In the genomic region with DNA sequence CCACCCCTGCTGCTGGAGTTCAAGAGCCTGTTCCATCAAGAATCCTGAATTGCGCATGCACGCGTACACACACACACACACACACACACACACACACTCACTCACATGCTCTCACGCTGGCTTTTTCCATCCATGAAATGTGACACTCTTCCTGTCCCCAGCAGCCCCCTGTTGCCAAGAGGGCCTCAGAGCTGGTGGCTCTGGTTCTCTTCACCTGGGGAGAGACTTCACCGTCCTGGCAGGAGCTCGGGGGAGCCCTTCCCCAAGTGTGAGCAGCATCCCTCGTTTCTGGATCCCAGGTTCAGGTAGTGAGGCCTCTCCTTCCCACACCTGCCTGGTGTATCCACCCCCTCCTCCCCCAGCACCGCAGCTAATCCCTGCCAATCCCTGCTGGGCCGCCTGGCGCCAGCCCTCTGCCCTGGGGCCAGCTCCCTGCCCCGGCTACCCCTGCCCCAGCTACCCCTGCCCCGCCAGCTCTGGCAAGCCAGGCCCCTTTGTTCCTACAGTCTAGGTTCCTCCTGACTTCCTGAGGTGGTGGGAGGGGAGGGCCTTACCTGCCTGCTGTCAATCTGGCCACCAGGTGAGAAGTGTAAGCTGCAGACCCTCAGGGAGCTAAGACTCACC, we compare ENCODE assay signal across 12 cellular contexts. TPM values are rescaled to one million over a fixed set of nuclear protein-coding genes. Genes with fewer than 3 reads are reported as not detected.
DNase-seq lines count a peak whose midpoint lies in the region; ATAC-seq, FAIRE-seq and TF ChIP-seq lines count a peak whose summit lies in the region.
"Had no signal": no experiment of that assay in that cellular context is flagged by ENCODE, and none has a peak within 500 bp of the region (broad histone marks: within the 10 kb centered on the region; RNA-seq: fewer than 3 reads in every experiment).

No MANE protein-coding gene starts in this region.

- DNase-seq in HCT116 (ENCODE audit: low read depth, low spot score), result no peak
- DNase-seq in NCI-H2081 (lab: John Stamatoyannopoulos, UW), result peak; percentile 72 to 88
- peak; percentile 53 for DNase-seq in neural progenitor cell (ENCODE audit: low spot score)
- DNase-seq in effector memory CD4-positive, alpha-beta T cell, result no peak
- no peak for DNase-seq in D721Med (ENCODE audit: insufficient read length, low spot score)
- no peak for DNase-seq in activated effector memory CD4-positive, alpha-beta T cell treated with anti-CD3 and anti-CD28 coated beads, Interleukin-2, amount 50 U/mL, for 16 hours
- DNase-seq in superior temporal gyrus (ENCODE audit: extremely low spot score), result no peak
- DNase-seq: amniotic stem cell; CD4-positive, CD25-positive, alpha-beta regulatory T cell; T-helper 9 cell had no signal

- no peaks in the 10 kb centered on the region for H3K27me3 ChIP-seq in HCT116 (ENCODE audit: insufficient read depth, low read length)
- no peaks in the 10 kb centered on the region for H3K27me3 ChIP-seq in neural progenitor cell
- no peaks in the 10 kb centered on the region for H3K27me3 ChIP-seq in effector memory CD4-positive, alpha-beta T cell (replicated peaks; ENCODE audit: control insufficient read depth, insufficient read depth, low read length, poor library complexity, severe bottlenecking)

- peak overlapping the region; percentile 94 for H3K27ac Mint-ChIP-seq in neural progenitor cell
- H3K27ac Mint-ChIP-seq: CD4-positive, CD25-positive, alpha-beta regulatory T cell; stimulated activated naive CD8-positive, alpha-beta T cell treated with anti-CD3 and anti-CD28 coated beads, Interleukin-15, Interleukin-2, amounts not matched to agents 100 ng/mL and 50 ng/mL, for 24 hours had no signal

- H3K9ac ChIP-seq in HCT116 (ENCODE audit: low read length), result no peak overlapping the region
- H3K9ac ChIP-seq in neural progenitor cell, result no peak overlapping the region

- H3K36me3 Mint-ChIP-seq in neural progenitor cell, result peaks cover 15% of the 10 kb centered on the region
- H3K36me3 Mint-ChIP-seq: CD4-positive, CD25-positive, alpha-beta regulatory T cell had no signal

- H3K27me3 Mint-ChIP-seq in neural progenitor cell (ENCODE audit: insufficient read depth, low read depth), result peaks cover 9% of the 10 kb centered on the region
- H3K27me3 Mint-ChIP-seq: CD4-positive, CD25-positive, alpha-beta regulatory T cell; stimulated activated naive CD8-positive, alpha-beta T cell treated with anti-CD3 and anti-CD28 coated beads, Interleukin-15, Interleukin-2, amounts not matched to agents 100 ng/mL and 50 ng/mL, for 24 hours had no signal

- no peak for TF ChIP-seq RAD21 in HCT116 (IDR thresholded peaks at IDR 0.05; ENCODE audit: low read depth)

- H3K4me1 ChIP-seq in HCT116 (ENCODE audit: control insufficient read depth in 1 of 2, insufficient read depth in 2 of 2, low read length in 2 of 2), result peaks cover 39 to 46% of the 10 kb centered on the region in 2 experiments
- peaks cover 5% of the 10 kb centered on the region for H3K4me1 ChIP-seq in neural progenitor cell
- no peaks in the 10 kb centered on the region for H3K4me1 ChIP-seq in effector memory CD4-positive, alpha-beta T cell (ENCODE audit: control insufficient read depth, insufficient read depth, low read length, poor library complexity, severe bottlenecking)

- no peaks in the 10 kb centered on the region for H4K20me1 ChIP-seq in HCT116 (ENCODE audit: insufficient read depth)
- no peaks in the 10 kb centered on the region for H4K20me1 ChIP-seq in neural progenitor cell (ENCODE audit: low read depth)

- RAD21 ChIA-PET in HCT116 (lab: Charles Lee; ENCODE audit: low non-redundant PET in 1 of 2, low total read pairs in 2 of 2, uncharacterized antibody in 2 of 2, unreplicated experiment in 2 of 2), result no interaction called here

- CTCF ChIA-PET in HCT116 (lab: Charles Lee), result no interaction called here

- H2AFZ ChIP-seq in HCT116 (ENCODE audit: low read depth, low read length, poor library complexity, severe bottlenecking) (no peak overlapping the region), neural progenitor cell (replicated peaks) (no peak overlapping the region)

- intact Hi-C loops in HCT116 (cut with micrococcal nuclease), result no loop called here

- H3K9me3 ChIP-seq in HCT116 (ENCODE audit: control insufficient read depth in 1 of 2, insufficient read depth in 1 of 2, low read depth in 1 of 2, low read length in 2 of 2) (no peaks in the 10 kb centered on the region), neural progenitor cell (ENCODE audit: low read depth) (no peaks in the 10 kb centered on the region)
- H3K9me3 ChIP-seq in effector memory CD4-positive, alpha-beta T cell (ENCODE audit: control insufficient read depth, low read length), result no peaks in the 10 kb centered on the region

- FAIRE-seq in D721Med (lab: Jason Lieb, UNC), result no peak

- H3K4me1 Mint-ChIP-seq in neural progenitor cell, result peaks cover 32% of the 10 kb centered on the region
- H3K4me1 Mint-ChIP-seq: CD4-positive, CD25-positive, alpha-beta regulatory T cell had no signal

- peak overlapping the region; percentile 71 for H3K4me3 Mint-ChIP-seq in neural progenitor cell
- H3K4me3 Mint-ChIP-seq: CD4-positive, CD25-positive, alpha-beta regulatory T cell; stimulated activated naive CD8-positive, alpha-beta T cell treated with anti-CD3 and anti-CD28 coated beads, Interleukin-15, Interleukin-2, amounts not matched to agents 100 ng/mL and 50 ng/mL, for 24 hours had no signal

- H3K9me2 ChIP-seq in HCT116 (ENCODE audit: insufficient read depth), result no peaks in the 10 kb centered on the region

- peaks cover 23% of the 10 kb centered on the region for H3K79me2 ChIP-seq in HCT116 (ENCODE audit: insufficient read depth, low read length)
- H3K79me2 ChIP-seq in neural progenitor cell (ENCODE audit: low read depth), result no peaks in the 10 kb centered on the region

- H3K27ac ChIP-seq in HCT116 (ENCODE audit: low read depth, low read length) (peak overlapping the region; percentile 31), neural progenitor cell (no peak overlapping the region)
- no peak overlapping the region for H3K27ac ChIP-seq in effector memory CD4-positive, alpha-beta T cell (ENCODE audit: insufficient read depth, low read length, poor library complexity, severe bottlenecking)

- TF ChIP-seq POLR2A in HCT116 (IDR thresholded peaks at IDR 0.05; ENCODE audit: borderline replicate concordance, extremely low read depth, insufficient read depth, insufficient read length), result no peak

- POLR2A ChIA-PET in HCT116 (lab: Charles Lee), result no interaction called here

- H3K4me2 ChIP-seq in HCT116 (ENCODE audit: low read length) (no peak overlapping the region), neural progenitor cell (peak overlapping the region; percentile 49)

- no peak for TF ChIP-seq CTCF in HCT116 (IDR thresholded peaks at IDR 0.05 in 2 of 3, conservative IDR thresholded peaks at IDR 0.05 in 1 of 3; ENCODE audit: borderline replicate concordance in 1 of 3, insufficient read depth in 1 of 3, low read depth in 2 of 3, low read length in 2 of 3)
- no peak for TF ChIP-seq CTCF in neural progenitor cell (IDR thresholded peaks at IDR 0.05)
- TF ChIP-seq CTCF in D721Med (IDR thresholded peaks at IDR 0.05; ENCODE audit: insufficient read depth, missing control alignments), result no peak

- BruUV-seq in HCT116 (replicated peaks; lab: Mats Ljungman, UMichigan), result no TSS peak

- peaks cover 8% of the 10 kb centered on the region for H3F3A ChIP-seq in neural progenitor cell (ENCODE audit: low read depth)

- H3K9me3 Mint-ChIP-seq in neural progenitor cell, result no peaks in the 10 kb centered on the region
- H3K9me3 Mint-ChIP-seq: CD4-positive, CD25-positive, alpha-beta regulatory T cell had no signal

- ATAC-seq in HCT116, result no peak
- peak; percentile 71 for ATAC-seq in SK-N-SH treated with all-trans-retinoic acid at 6 μM for 48 hours

- H3K4me3 ChIP-seq in HCT116 (replicated peaks in 1 of 2; ENCODE audit: low read depth in 1 of 2, low read length in 2 of 2) (no peak overlapping the region), neural progenitor cell (no peak overlapping the region)
- no peak overlapping the region for H3K4me3 ChIP-seq in effector memory CD4-positive, alpha-beta T cell (ENCODE audit: insufficient read depth, low read depth, low read length, poor library complexity, severe bottlenecking)

- peaks cover 10 to 58% of the 10 kb centered on the region in 2 experiments for H3K36me3 ChIP-seq in HCT116 (ENCODE audit: control insufficient read depth in 1 of 2, insufficient read depth in 2 of 2, low read length in 2 of 2)
- no peaks in the 10 kb centered on the region for H3K36me3 ChIP-seq in neural progenitor cell
- H3K36me3 ChIP-seq in effector memory CD4-positive, alpha-beta T cell (ENCODE audit: control insufficient read depth, insufficient read depth, low read length), result no peaks in the 10 kb centered on the region

TF ChIP-seq in HCT116, 20 proteins besides CTCF, POLR2A, EP300 and RAD21 (continues in another document):
- TF ChIP-seq FOSL1 (IDR thresholded peaks at IDR 0.05; ENCODE audit: low read depth) (no peak), SP1 (IDR thresholded peaks at IDR 0.05; ENCODE audit: low read depth) (no peak), EZH2 (IDR thresholded peaks at IDR 0.05) (no peak)

TF ChIP-seq in SK-N-SH treated with all-trans-retinoic acid at 6 μM for 48 hours, 23 proteins besides CTCF, POLR2A, EP300 and RAD21 (continues in another document):
- no peak for TF ChIP-seq TCF4 (CRISPR knock-in tag; IDR thresholded peaks at IDR 0.05; ENCODE audit: borderline replicate concordance)
- no peak for TF ChIP-seq RARB (CRISPR knock-in tag; IDR thresholded peaks at IDR 0.05)

RNA-seq across cellular contexts. Expression of gene PLOD1, which starts 10.0 kb away (rescaled TPM):
- 175 TPM for total RNA-seq in HCT116 (2021; ENCODE audit: unreplicated experiment)
- polyA plus RNA-seq in HCT116 (2012), result 385 TPM in 2 replicates
- total RNA-seq in neural progenitor cell (ENCODE audit: low replicate concordance), result 27.2 and 73.5 TPM in 2 replicates

RNA-seq across cellular contexts. Expression of gene KIAA2013, which starts 18.2 kb away (rescaled TPM):
- 61.9 TPM for total RNA-seq in HCT116 (2021; ENCODE audit: unreplicated experiment)
- polyA plus RNA-seq in HCT116 (2012), result 77.1 and 87.7 TPM in 2 replicates
- total RNA-seq in neural progenitor cell (ENCODE audit: low replicate concordance), result 17.3 and 51.9 TPM in 2 replicates

RNA-seq across cellular contexts. Expression of gene MFN2, which starts 35.8 kb away (rescaled TPM):
- total RNA-seq in HCT116 (2021; ENCODE audit: unreplicated experiment) (83.0 TPM), neural progenitor cell (ENCODE audit: low replicate concordance) (29.6 and 41.9 TPM in 2 replicates)
- polyA plus RNA-seq in HCT116 (2012), result 68.4 and 71.0 TPM in 2 replicates

Comparison
In these comparisons a context has a peak if more than half of its experiments do, and no peak if none do; other contexts are left out.
1. DNase-seq: peak in NCI-H2081 (2 of 2) and neural progenitor cell (single experiment); none in HCT116 (single experiment), effector memory CD4-positive, alpha-beta T cell (0 of 3), D721Med (single experiment), activated effector memory CD4-positive, alpha-beta T cell treated with anti-CD3 and anti-CD28 coated beads, Interleukin-2, amount 50 U/mL, for 16 hours (single experiment) and superior temporal gyrus (single experiment).